19 cellular contexts compared by ENCODE assay signal in genomic region chr15:39539466-39539865, GRCh38.
"Had no signal": no experiment of that assay in that cellular context is flagged by ENCODE, and none has a peak within 500 bp of the region (broad histone marks: within the 10 kb centered on the region; RNA-seq: fewer than 3 reads in every experiment).

No MANE protein-coding gene starts in this region.

- H3K36me3 ChIP-seq: colonic mucosa, lower lobe of right lung, SJSA1 had no signal

- H3K27me3 ChIP-seq: body of pancreas, colonic mucosa, hepatocyte, SJSA1 had no signal

- H3K27ac ChIP-seq: body of pancreas, colonic mucosa, hepatocyte, lower lobe of right lung, SJSA1, skin epidermis had no signal

- ATAC-seq: body of pancreas; lower lobe of right lung; stimulated activated naive CD8-positive, alpha-beta T cell treated with anti-CD3 and anti-CD28 coated beads, Interleukin-15, Interleukin-2, amounts not matched to agents 100 U/mL and 50 U/mL, for 24 hours had no signal

- H3K4me2 ChIP-seq: hepatocyte had no signal

- H3K79me2 ChIP-seq: hepatocyte had no signal

- H3K9me3 ChIP-seq: body of pancreas, colonic mucosa, lower lobe of right lung, SJSA1 had no signal

- H3K4me1 ChIP-seq: body of pancreas, colonic mucosa, lower lobe of right lung had no signal

- DNase-seq: activated CD4-positive, alpha-beta T cell treated with anti-CD3 and anti-CD28 coated beads, Interleukin-2, amount 50 U/mL, for 4 hours; activated gamma-delta T cell; body of pancreas; central memory CD4-positive, alpha-beta T cell; colonic mucosa; erythroblast; left cardiac atrium; lower lobe of right lung; nephron progenitor cell; nucleus accumbens; posterior cingulate gyrus; retina; stimulated activated naive CD8-positive, alpha-beta T cell treated with anti-CD3 and anti-CD28 coated beads, Interleukin-15, Interleukin-2, amounts not matched to agents 100 U/mL and 50 U/mL, for 24 hours; SW 1271; T-helper 2 cell; trophoblast cell had no signal

- H2AFZ ChIP-seq: hepatocyte had no signal

- H3K4me3 ChIP-seq: body of pancreas, colonic mucosa, hepatocyte, lower lobe of right lung, SJSA1, skin epidermis had no signal
